In the genomic region with DNA sequence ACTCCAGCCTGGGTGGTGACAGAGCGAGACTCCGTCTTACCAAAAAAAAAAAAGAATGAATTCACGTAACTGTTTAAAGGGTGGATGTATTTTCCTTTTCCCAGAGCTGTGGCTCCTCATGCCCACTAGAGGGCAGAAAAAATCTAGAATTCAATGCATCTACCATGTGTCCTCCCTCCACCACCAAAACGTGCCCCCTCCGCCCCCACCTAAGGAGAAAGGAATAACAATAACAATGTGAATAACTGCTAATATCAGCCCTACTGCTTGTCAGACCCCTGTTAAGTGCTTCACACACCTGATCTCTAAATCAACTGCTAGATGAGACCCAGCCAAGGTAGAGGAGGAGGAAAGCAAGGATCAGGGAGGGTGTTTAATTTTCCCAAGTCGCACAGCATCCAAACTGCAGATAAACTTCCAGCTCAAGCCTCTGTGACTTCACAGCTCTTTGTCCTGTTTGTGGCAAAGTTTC, we compare ENCODE assay signal across 9 cellular contexts. TPM values are rescaled to one million over a fixed set of nuclear protein-coding genes. Genes with fewer than 3 reads are reported as not detected.
DNase-seq lines count a peak whose midpoint lies in the region; ATAC-seq, FAIRE-seq and TF ChIP-seq lines count a peak whose summit lies in the region.
"Had no signal": no experiment of that assay in that cellular context is flagged by ENCODE, and none has a peak within 500 bp of the region (broad histone marks: within the 10 kb centered on the region; RNA-seq: fewer than 3 reads in every experiment).

No MANE protein-coding gene starts in this region.

- no peak overlapping the region for H3K4me2 ChIP-seq in astrocyte (ENCODE audit: low read length)

- no peaks in the 10 kb centered on the region for H3K79me2 ChIP-seq in astrocyte (ENCODE audit: insufficient read depth, low read length)

- H3K27me3 ChIP-seq in AG04450 (ENCODE audit: control insufficient read depth, insufficient read depth, low read length), result peaks cover 7% of the 10 kb centered on the region
- peaks cover 2% of the 10 kb centered on the region for H3K27me3 ChIP-seq in astrocyte (ENCODE audit: insufficient read depth, low read length)

- H3K27ac ChIP-seq in AG04450 (ENCODE audit: low read depth, low read length) (no peak overlapping the region), astrocyte (ENCODE audit: low read depth, low read length) (no peak overlapping the region)

- no peaks in the 10 kb centered on the region for H3K36me3 Mint-ChIP-seq in astrocyte (ENCODE audit: low read depth, unreplicated experiment)

- peaks cover 2% of the 10 kb centered on the region for H3K9me3 Mint-ChIP-seq in astrocyte (ENCODE audit: unreplicated experiment)

- peaks cover 16% of the 10 kb centered on the region for H3K27me3 Mint-ChIP-seq in astrocyte (ENCODE audit: low read depth, unreplicated experiment)

- FAIRE-seq in G401.6 (lab: Jason Lieb, UNC) (peak; percentile 34), astrocyte (lab: Jason Lieb, UNC) (no peak)
- FAIRE-seq: frontal cortex had no signal

- no peak overlapping the region for H3K4me3 Mint-ChIP-seq in astrocyte (ENCODE audit: unreplicated experiment)

- H3K4me1 Mint-ChIP-seq in astrocyte (ENCODE audit: low read depth, unreplicated experiment), result peaks cover 5% of the 10 kb centered on the region

- ATAC-seq in HG03139 (IDR thresholded peaks at IDR 0.05; ENCODE audit: unreplicated experiment) (no peak), GM18870 (IDR thresholded peaks at IDR 0.05; ENCODE audit: unreplicated experiment) (no peak)

- H3K27ac Mint-ChIP-seq in astrocyte (ENCODE audit: unreplicated experiment), result no peak overlapping the region

- peak; percentile 71 for TF ChIP-seq CTCF in AG04450 (IDR thresholded peaks at IDR 0.05; ENCODE audit: low read depth, low read length)
- TF ChIP-seq CTCF in astrocyte (IDR thresholded peaks at IDR 0.05; ENCODE audit: insufficient read depth, low read depth, low read length), result peak; percentile 72

- DNase-seq in AG04450 (ENCODE audit: low read depth, low spot score) (no peak), NCI-H69 (lab: John Stamatoyannopoulos, UW) (peak; percentile 50), astrocyte (ENCODE audit: low read depth) (peak; percentile 14), kidney glomerular epithelial cell (lab: John Stamatoyannopoulos, UW) (peak; percentile 16)
- DNase-seq in effector CD4-positive, alpha-beta T cell, result no peak

- no peaks in the 10 kb centered on the region for H3K36me3 ChIP-seq in astrocyte (ENCODE audit: insufficient read depth, low read length)

- H3K4me3 ChIP-seq in AG04450 (ENCODE audit: low read depth, low read length), result no peak overlapping the region
- no peak overlapping the region for H3K4me3 ChIP-seq in astrocyte (ENCODE audit: insufficient read depth, low read depth, low read length)

- H3K9ac ChIP-seq in astrocyte (ENCODE audit: low read length), result no peak overlapping the region

- no peaks in the 10 kb centered on the region for H3K4me1 ChIP-seq in astrocyte (ENCODE audit: insufficient read depth, low read length)

- peaks cover 2% of the 10 kb centered on the region; the same call in 1 of the 2 replicates for H3K9me3 ChIP-seq in AG04450 (ENCODE audit: control insufficient read depth, insufficient read depth, low read length)
- peaks cover 4% of the 10 kb centered on the region for H3K9me3 ChIP-seq in astrocyte (ENCODE audit: insufficient read depth, low read depth, low read length)

- H4K20me1 ChIP-seq in astrocyte (ENCODE audit: insufficient read depth, low read length), result no peaks in the 10 kb centered on the region

- CTCF ChIA-PET in AG04450 (lab: Charles Lee), result interaction anchor here (0.5 to 2.9 kb wide), 15 partner anchors 9 to 497 kb away, joined by 3 to 23 read pairs (median 3); partner anchors contain the start of gene DACT3

- POLR2A ChIA-PET in AG04450 (lab: Yijun Ruan, JAX), result no interaction called here

- no peak overlapping the region for H2AFZ ChIP-seq in astrocyte (ENCODE audit: low read depth, low read length)

RNA-seq across cellular contexts. Expression of gene PNMA8B, which starts 20.2 kb away (rescaled TPM):
- polyA plus RNA-seq in AG04450 (2011; rRNA removed), result 0.17 and 0.24 TPM in 2 replicates
- polyA minus RNA-seq in AG04450 (2011; rRNA and poly(A)+ RNA removed), result 0.26 and 0.37 TPM in 2 replicates
- 1.7 and 1.9 TPM in 2 replicates for total RNA-seq in astrocyte

RNA-seq across cellular contexts. Expression of gene PNMA8A, which starts 44.6 kb away (rescaled TPM):
- polyA plus RNA-seq in AG04450 (2011; rRNA removed), result 4.0 and 4.2 TPM in 2 replicates
- 1.9 and 2.7 TPM in 2 replicates for polyA minus RNA-seq in AG04450 (2011; rRNA and poly(A)+ RNA removed)
- 12.1 and 12.7 TPM in 2 replicates for total RNA-seq in astrocyte

Comparison
In these comparisons a context has a peak if more than half of its experiments do, and no peak if none do; other contexts are left out.
1. DNase-seq: peak in NCI-H69 (single experiment), astrocyte (single experiment) and kidney glomerular epithelial cell (single experiment); none in AG04450 (single experiment) and effector CD4-positive, alpha-beta T cell (single experiment).